ENCODE assay signal across 2 cellular contexts in genomic region chr19:41327499-41328156, GRCh38.
TF ChIP-seq lines count a peak whose summit lies in the region.

No MANE protein-coding gene starts in this region.

TF ChIP-seq in A549, 52 proteins besides CTCF, POLR2A, EP300 and RAD21:
- TF ChIP-seq POLR2AphosphoS2 (conservative IDR thresholded peaks at IDR 0.05; ENCODE audit: low read length) (peak; percentile 86), MYC (IDR thresholded peaks at IDR 0.05; ENCODE audit: borderline replicate concordance, low read length) (0 out of 2 replicates have a peak, but pooled peaks have one; percentile 43), MAFK (IDR thresholded peaks at IDR 0.05; ENCODE audit: partially characterized antibody) (peak; percentile 82), JUN (IDR thresholded peaks at IDR 0.05) (peak in 1 of 2 experiments; percentile 35; a peak in 2 of 5 replicates), MAX (IDR thresholded peaks at IDR 0.05) (peak; percentile 62), NPAS2 (CRISPR knock-in tag; IDR thresholded peaks at IDR 0.05; ENCODE audit: borderline replicate concordance) (no peak), GATA3 (IDR thresholded peaks at IDR 0.05; ENCODE audit: borderline replicate concordance) (no peak)

TF ChIP-seq in K562, 482 proteins besides CTCF, POLR2A, EP300 and RAD21:
- TF ChIP-seq ETV6 (IDR thresholded peaks at IDR 0.05; ENCODE audit: borderline replicate concordance in 1 of 2, low read depth in 2 of 2, low read length in 1 of 2) = 0 out of 4 replicates have a peak, but pooled peaks of 1 of the 2 experiments have one; percentile 7
- TF ChIP-seq ETV6 (CRISPR knock-in tag; IDR thresholded peaks at IDR 0.05; ENCODE audit: borderline replicate concordance) = no peak
- no peak for TF ChIP-seq HLTF (IDR thresholded peaks at IDR 0.05)
- 0 out of 4 replicates have a peak, but pooled peaks of 1 of the 2 experiments have one; percentile 16 for TF ChIP-seq ZMIZ1 (IDR thresholded peaks at IDR 0.05; ENCODE audit: low read depth in 2 of 2, low read length in 2 of 2)
- TF ChIP-seq POLR2G (IDR thresholded peaks at IDR 0.05; ENCODE audit: low read depth, low read length) = peak; percentile 81
- TF ChIP-seq ZBTB33 (CRISPR knock-in tag; IDR thresholded peaks at IDR 0.05) = peak; percentile 67
- TF ChIP-seq COPS2 (conservative IDR thresholded peaks at IDR 0.05) = no peak
- 0 out of 2 replicates have a peak, but pooled peaks have one; percentile 31 for TF ChIP-seq ZNF311 (CRISPR knock-in tag; IDR thresholded peaks at IDR 0.05)
- 0 out of 2 replicates have a peak, but pooled peaks have one; percentile 33 for TF ChIP-seq SMAD4 (CRISPR knock-in tag; conservative IDR thresholded peaks at IDR 0.05)
- peak; percentile 92 for TF ChIP-seq HNRNPL (IDR thresholded peaks at IDR 0.05; ENCODE audit: low read depth, low read length)
- TF ChIP-seq VEZF1 (CRISPR knock-in tag; IDR thresholded peaks at IDR 0.05) = peak; percentile 68
- TF ChIP-seq MAZ (CRISPR knock-in tag; conservative IDR thresholded peaks at IDR 0.05 in 1 of 2, IDR thresholded peaks at IDR 0.05 in 1 of 2) = peak in 1 of 2 experiments; percentile 76; a peak in 2 of 4 replicates
- peak; percentile 73 for TF ChIP-seq GABPA (tag; conservative IDR thresholded peaks at IDR 0.05; ENCODE audit: low read depth)
- TF ChIP-seq FIP1L1 (IDR thresholded peaks at IDR 0.05; ENCODE audit: low read depth, low read length, poor library complexity, severe bottlenecking) = peak; percentile 25
- peak; percentile 43; the same call in 1 of the 2 replicates for TF ChIP-seq ZBTB40 (IDR thresholded peaks at IDR 0.05)
- TF ChIP-seq ZBTB40 (CRISPR knock-in tag; IDR thresholded peaks at IDR 0.05) = no peak
- TF ChIP-seq ZKSCAN8 (CRISPR knock-in tag; IDR thresholded peaks at IDR 0.05) = no peak
- TF ChIP-seq RBFOX2 (IDR thresholded peaks at IDR 0.05; ENCODE audit: low read depth, low read length) = peak; percentile 54
- TF ChIP-seq ETV1 (tag; conservative IDR thresholded peaks at IDR 0.05; ENCODE audit: low read depth) = peak; percentile 79
- TF ChIP-seq NCOA4 (IDR thresholded peaks at IDR 0.05; ENCODE audit: partially characterized antibody) = no peak
- TF ChIP-seq THRB (CRISPR knock-in tag; conservative IDR thresholded peaks at IDR 0.05) = 0 out of 2 replicates have a peak, but pooled peaks have one; percentile 30
- TF ChIP-seq ZBTB7A (IDR thresholded peaks at IDR 0.05; ENCODE audit: borderline replicate concordance, control insufficient read depth, low read depth, low read length) = no peak
- 0 out of 2 replicates have a peak, but pooled peaks have one; percentile 43 for TF ChIP-seq REST (CRISPR knock-in tag; IDR thresholded peaks at IDR 0.05; ENCODE audit: low read depth)
- TF ChIP-seq EGR1 (conservative IDR thresholded peaks at IDR 0.05) = peak; percentile 34; the same call in 1 of the 2 replicates
